Comparison of ENCODE assay signal across 12 cellular contexts in genomic region chr1:180234369-180235076, GRCh38. TPM values are rescaled to one million over a fixed set of nuclear protein-coding genes. Genes with fewer than 3 reads are reported as not detected.
DNase-seq lines count a peak whose midpoint lies in the region; ATAC-seq and TF ChIP-seq lines count a peak whose summit lies in the region.
"Had no signal": no experiment of that assay in that cellular context is flagged by ENCODE, and none has a peak within 500 bp of the region (broad histone marks: within the 10 kb centered on the region; RNA-seq: fewer than 3 reads in every experiment).

No MANE protein-coding gene starts in this region.

- TF ChIP-seq CTCF in MCF 10A (IDR thresholded peaks at IDR 0.05; ENCODE audit: unreplicated experiment): no peak
- no peak for TF ChIP-seq CTCF in mammary epithelial cell (conservative IDR thresholded peaks at IDR 0.05 in 1 of 2, IDR thresholded peaks at IDR 0.05 in 1 of 2; ENCODE audit: extremely low read depth in 1 of 2, insufficient read depth in 1 of 2, low read depth in 1 of 2, low read length in 2 of 2)
- no peak for TF ChIP-seq CTCF in ascending aorta (IDR thresholded peaks at IDR 0.05)
- no peak for TF ChIP-seq CTCF in suprapubic skin (IDR thresholded peaks at IDR 0.05)

- H3K4me3 ChIP-seq in mammary epithelial cell (replicated peaks in 1 of 3; ENCODE audit: insufficient read depth in 1 of 3, low read depth in 2 of 3, low read length in 3 of 3) (no peak overlapping the region), ascending aorta (peak overlapping the region; percentile 8 to 36), suprapubic skin (peak overlapping the region; percentile 26)
- H3K4me3 ChIP-seq: left lung had no signal

- in situ Hi-C loops in mammary epithelial cell (cut with MboI; ENCODE audit: low sequenced_read_pairs in 2 of 2): no loop called here

- no peaks in the 10 kb centered on the region for H3K79me2 ChIP-seq in mammary epithelial cell (ENCODE audit: insufficient read depth, low read length)

- H3K36me3 Mint-ChIP-seq in MCF 10A (ENCODE audit: insufficient read depth, unreplicated experiment) (no peaks in the 10 kb centered on the region), memory B cell (no peaks in the 10 kb centered on the region), immature natural killer cell (no peaks in the 10 kb centered on the region)

- DNase-seq in MCF 10A (ENCODE audit: unreplicated experiment): no peak
- no peak for DNase-seq in mammary epithelial cell
- no peak for DNase-seq in ascending aorta (ENCODE audit: low spot score in 2 of 2)
- DNase-seq in memory B cell (ENCODE audit: low spot score in 2 of 2): no peak
- DNase-seq in suprapubic skin (ENCODE audit: low spot score in 2 of 2): peak in 1 of 2 donors; percentile 51
- DNase-seq in AG20443 (ENCODE audit: low spot score): no peak
- DNase-seq in immature natural killer cell: no peak
- DNase-seq: dermis blood vessel endothelial cell had no signal

- H2AFZ ChIP-seq in mammary epithelial cell (ENCODE audit: low read depth, low read length): no peak overlapping the region

- peaks cover 11% of the 10 kb centered on the region for H3K4me1 ChIP-seq in mammary epithelial cell (ENCODE audit: insufficient read depth, low read length)
- peaks cover 18 to 39% of the 10 kb centered on the region in 2 donors for H3K4me1 ChIP-seq in ascending aorta
- H3K4me1 ChIP-seq in suprapubic skin: peaks cover 60% of the 10 kb centered on the region

- intact Hi-C loops in MCF 10A (cut with micrococcal nuclease) (loop anchor here (5.0 kb wide), 1 partner anchor 47 kb away; no protein-coding TSS in a partner anchor), mammary epithelial cell (cut with micrococcal nuclease) (no loop called here), ascending aorta (cut with DNase I) (no loop called here)

- TF ChIP-seq POLR2A in suprapubic skin (IDR thresholded peaks at IDR 0.05): no peak

- no peaks in the 10 kb centered on the region for H3K36me3 ChIP-seq in mammary epithelial cell (ENCODE audit: insufficient read depth, low read length)
- H3K36me3 ChIP-seq in ascending aorta: no peaks in the 10 kb centered on the region
- H3K36me3 ChIP-seq in suprapubic skin: no peaks in the 10 kb centered on the region
- H3K36me3 ChIP-seq: left lung had no signal

- no peak overlapping the region for H3K9ac ChIP-seq in mammary epithelial cell (ENCODE audit: insufficient read depth, low read length)

- H3K27ac ChIP-seq in mammary epithelial cell (ENCODE audit: insufficient read depth, low read depth, low read length) (no peak overlapping the region), ascending aorta (no peak overlapping the region), suprapubic skin (no peak overlapping the region)
- H3K27ac ChIP-seq: C4-2B, left lung had no signal

- no peak overlapping the region for H3K4me2 ChIP-seq in mammary epithelial cell (ENCODE audit: insufficient read depth, low read depth, low read length)

- H3K27me3 Mint-ChIP-seq in MCF 10A (ENCODE audit: insufficient read depth, unreplicated experiment) (peaks cover 83% of the 10 kb centered on the region), memory B cell (peaks cover 35% of the 10 kb centered on the region), immature natural killer cell (ENCODE audit: low read depth in 3 of 3) (peaks cover 22 to 50% (median 33%) of the 10 kb centered on the region in 3 donors)

- no peaks in the 10 kb centered on the region for H3K4me1 Mint-ChIP-seq in MCF 10A (ENCODE audit: insufficient read depth, unreplicated experiment)
- H3K4me1 Mint-ChIP-seq in memory B cell: peaks cover 19% of the 10 kb centered on the region
- peaks cover 18 to 26% of the 10 kb centered on the region in 2 donors for H3K4me1 Mint-ChIP-seq in immature natural killer cell

- BruUV-seq in MCF 10A (replicated peaks; lab: Mats Ljungman, UMichigan): no TSS peak
- no TSS peak for BruUV-seq in mammary epithelial cell (replicated peaks; lab: Mats Ljungman, UMichigan)

- no peak overlapping the region for H3K27ac Mint-ChIP-seq in MCF 10A (ENCODE audit: low read depth, unreplicated experiment)
- no peak overlapping the region for H3K27ac Mint-ChIP-seq in memory B cell
- H3K27ac Mint-ChIP-seq in immature natural killer cell: no peak overlapping the region

- H3K9me3 Mint-ChIP-seq in MCF 10A (ENCODE audit: unreplicated experiment): no peaks in the 10 kb centered on the region
- H3K9me3 Mint-ChIP-seq in memory B cell: no peaks in the 10 kb centered on the region
- no peaks in the 10 kb centered on the region for H3K9me3 Mint-ChIP-seq in immature natural killer cell

- no peak for TF ChIP-seq EP300 in suprapubic skin (IDR thresholded peaks at IDR 0.05)

- ATAC-seq in memory B cell (ENCODE audit: low read depth) (no peak), GM18870 (IDR thresholded peaks at IDR 0.05; ENCODE audit: unreplicated experiment) (no peak)
- ATAC-seq: left lung had no signal

- 9% methylated on average over 34 of the region's 51 CpGs for WGBS in mammary epithelial cell (ENCODE audit: low coverage, missing lambda C conversion rate)
- 4% methylated on average over 16 of the region's 51 CpGs for WGBS in suprapubic skin

- dilution Hi-C loops in mammary epithelial cell (cut with HindIII; ENCODE audit: low sequenced_read_pairs): no loop called here

- H3K4me3 Mint-ChIP-seq in MCF 10A (ENCODE audit: unreplicated experiment): peak overlapping the region; percentile 19
- H3K4me3 Mint-ChIP-seq in memory B cell: peak overlapping the region; percentile 8
- H3K4me3 Mint-ChIP-seq in immature natural killer cell: peak overlapping the region in 2 of 5 donors; percentile 21 to 48

- no peaks in the 10 kb centered on the region for H3K9me3 ChIP-seq in mammary epithelial cell (replicated peaks; ENCODE audit: insufficient read depth, low read length)
- H3K9me3 ChIP-seq in ascending aorta: no peaks in the 10 kb centered on the region
- no peaks in the 10 kb centered on the region for H3K9me3 ChIP-seq in suprapubic skin
- H3K9me3 ChIP-seq: left lung had no signal

- CTCF ChIA-PET in MCF 10A (lab: Yijun Ruan, JAX) (interaction anchor here (0.6 to 2.0 kb wide), 2 partner anchors 35 to 55 kb away, joined by 3 to 4 read pairs; no protein-coding TSS in a partner anchor), mammary epithelial cell (lab: Charles Lee; ENCODE audit: low non-redundant PET) (no interaction called here)

- H4K20me1 ChIP-seq in mammary epithelial cell (ENCODE audit: insufficient read depth, low read length): no peaks in the 10 kb centered on the region

- POLR2A ChIA-PET in MCF 10A (lab: Yijun Ruan, JAX): no interaction called here

- H3K27me3 ChIP-seq in mammary epithelial cell (ENCODE audit: insufficient read depth, low read length) (peaks cover 71% of the 10 kb centered on the region), ascending aorta (peaks cover 63% of the 10 kb centered on the region), suprapubic skin (peaks cover 100% of the 10 kb centered on the region)

RNA-seq across cellular contexts. Expression of gene LHX4, which starts 4.5 kb away (rescaled TPM):
- total RNA-seq in MCF 10A (2022) (0.07 TPM in 1 of 2 replicates, not detected in the other), mammary epithelial cell (not detected), ascending aorta (not detected), suprapubic skin (1 to 10 TPM in 1 of 4 donors, under 1 TPM in 3; 0.08 to 1.2 (median 0.31) TPM)
- polyA plus RNA-seq in mammary epithelial cell (not detected), immature natural killer cell (under 1 TPM in 1 of 3 donors, not detected in 2; 0.25 TPM)
- polyA minus RNA-seq in mammary epithelial cell: 0.16 TPM
- total RNA-seq: activated CD8-positive, alpha-beta memory T cell treated with anti-CD3 and anti-CD28 coated beads for 36 hours; dermis blood vessel endothelial cell had no signal

Comparison
In these comparisons a context has a peak if more than half of its experiments do, and no peak if none do; other contexts are left out.
1. H3K4me3 ChIP-seq: peak in ascending aorta (2 of 2) and suprapubic skin (single experiment); none in mammary epithelial cell (0 of 3).